Comparison of ENCODE assay signal across 8 cellular contexts in the genomic region with DNA sequence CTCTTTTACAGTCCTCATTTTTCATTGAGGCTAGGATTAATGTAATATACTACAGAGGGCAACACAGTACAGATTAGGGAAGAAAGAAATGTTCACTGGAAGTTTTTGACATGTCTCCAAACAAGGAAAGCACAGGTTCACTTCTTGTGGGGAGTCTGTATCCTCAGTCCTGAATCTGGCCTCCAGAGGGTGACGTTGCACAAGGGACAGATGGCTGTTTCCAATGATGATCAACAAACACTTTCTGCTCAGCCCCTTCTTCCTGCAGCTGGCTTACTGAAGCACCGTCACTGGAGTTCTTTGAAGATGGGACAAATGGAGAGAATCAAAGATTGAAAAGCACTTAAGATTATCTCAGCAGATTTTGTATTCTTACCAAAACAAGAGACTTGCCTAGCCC.
DNase-seq lines count a peak whose midpoint lies in the region; ATAC-seq and TF ChIP-seq lines count a peak whose summit lies in the region.

No MANE protein-coding gene starts in this region.

- no peak for ATAC-seq in T-helper 17 cell

- H3K27me3 ChIP-seq in osteoblast (ENCODE audit: insufficient read depth, low read length): no peaks in the 10 kb centered on the region

- H3K27ac Mint-ChIP-seq in T-helper 17 cell: no peak overlapping the region

- H3K4me2 ChIP-seq in osteoblast (ENCODE audit: insufficient read depth, low read length): no peak overlapping the region

- DNase-seq in GDM1 (lab: John Stamatoyannopoulos, UW): peak; percentile 23
- no peak for DNase-seq in T-helper 17 cell
- DNase-seq in erythroblast (lab: John Stamatoyannopoulos, UW): peak; percentile 61 to 80
- no peak for DNase-seq in LoVo (ENCODE audit: low spot score)
- no peak for DNase-seq in middle frontal gyrus (ENCODE audit: extremely low spot score, low spot score)
- DNase-seq in epidermal melanocyte (ENCODE audit: insufficient read length, low spot score): no peak
- DNase-seq in osteoblast (ENCODE audit: insufficient read length, low spot score, missing footprints): no peak

- no peak overlapping the region for H2AFZ ChIP-seq in osteoblast (ENCODE audit: low read length)

- H3K4me3 ChIP-seq in osteoblast (ENCODE audit: insufficient read depth, low read length): no peak overlapping the region

- H3K79me2 ChIP-seq in osteoblast (ENCODE audit: insufficient read depth, low read length): no peaks in the 10 kb centered on the region

- no peaks in the 10 kb centered on the region for H3K36me3 ChIP-seq in osteoblast (ENCODE audit: insufficient read depth, low read length)

- no peak overlapping the region for H3K27ac ChIP-seq in C4-2B
- no peak overlapping the region for H3K27ac ChIP-seq in osteoblast (ENCODE audit: low read depth, low read length)

- no peak for TF ChIP-seq POLR2A in erythroblast (IDR thresholded peaks at IDR 0.05; ENCODE audit: low read length)

- H3K4me1 ChIP-seq in osteoblast (ENCODE audit: insufficient read depth, low read length): no peaks in the 10 kb centered on the region

- peak overlapping the region; percentile 52 for H3K4me3 Mint-ChIP-seq in T-helper 17 cell

- peaks cover 1% of the 10 kb centered on the region for H3K4me1 Mint-ChIP-seq in T-helper 17 cell

- H3K9me3 ChIP-seq in T-helper 17 cell (ENCODE audit: control insufficient read depth, low read length, poor library complexity, severe bottlenecking) (no peaks in the 10 kb centered on the region), osteoblast (ENCODE audit: low read depth, low read length) (no peaks in the 10 kb centered on the region)

- TF ChIP-seq CTCF in C4-2B (conservative IDR thresholded peaks at IDR 0.05) (0 out of 2 replicates have a peak, but pooled peaks have one; percentile 11), osteoblast (IDR thresholded peaks at IDR 0.05; ENCODE audit: extremely low read depth, low read depth, low read length) (no peak)

- no peaks in the 10 kb centered on the region for H3K36me3 Mint-ChIP-seq in T-helper 17 cell (ENCODE audit: low read depth)

- H3K27me3 Mint-ChIP-seq in T-helper 17 cell: peaks cover 12% of the 10 kb centered on the region

- H4K20me1 ChIP-seq in osteoblast (ENCODE audit: insufficient read depth, low read length): no peaks in the 10 kb centered on the region

Comparison
In these comparisons a context has a peak if more than half of its experiments do, and no peak if none do; other contexts are left out.
1. DNase-seq: peak in GDM1 (single experiment) and erythroblast (2 of 2); none in T-helper 17 cell (0 of 3), LoVo (single experiment), middle frontal gyrus (single experiment), epidermal melanocyte (single experiment) and osteoblast (single experiment).